Comparison of ENCODE assay signal across 26 cellular contexts in genomic region chr5:61069150-61069549, GRCh38.
"Had no signal": no experiment of that assay in that cellular context is flagged by ENCODE, and none has a peak within 500 bp of the region (broad histone marks: within the 10 kb centered on the region; RNA-seq: fewer than 3 reads in every experiment).

No MANE protein-coding gene starts in this region.

- H3K9me3 ChIP-seq: left lung, sigmoid colon, upper lobe of left lung had no signal

- H2AFZ ChIP-seq: hepatocyte had no signal

- H3K27ac ChIP-seq: hepatocyte, left lung, sigmoid colon, upper lobe of left lung had no signal

- H3K4me1 ChIP-seq: left lung, sigmoid colon, upper lobe of left lung had no signal

- ATAC-seq: activated T-cell treated with anti-CD3 and anti-CD28 coated beads, Interleukin-2, amount 50 U/mL, for 72 hours; esophagus mucosa; left lung had no signal

- H3K4me3 ChIP-seq: hepatocyte, left lung, sigmoid colon, smooth muscle cell, upper lobe of left lung had no signal

- H3K4me3 Mint-ChIP-seq: activated B cell treated with CpG ODN at 0.5 μM for 24 hours; activated naive CD4-positive, alpha-beta T cell treated with anti-CD3 and anti-CD28 coated beads for 36 hours; activated T-cell treated with anti-CD3 and anti-CD28 coated beads, Interleukin-2, amount 50 U/mL, for 72 hours; brain; mesothelial cell of epicardium; natural killer cell; stimulated activated naive B cell treated with anti-CD40 and anti-IgM and Interleukin-4, amounts not matched to agents 10 μg/mL and 1 μg/mL and 100 μg/mL, for 72 hours; T-helper 1 cell treated with Interleukin-12 subunit alpha and Interleukin-12 subunit beta and Interleukin-4 antibody, amounts not matched to agents 30 μg/mL and 1 μg/mL, for 36 hours had no signal

- H3K4me2 ChIP-seq: hepatocyte, smooth muscle cell had no signal

- H3K4me1 Mint-ChIP-seq: activated B cell treated with CpG ODN at 0.5 μM for 24 hours, brain had no signal

- H3K9me3 Mint-ChIP-seq: T-helper 1 cell treated with Interleukin-12 subunit alpha and Interleukin-12 subunit beta and Interleukin-4 antibody, amounts not matched to agents 30 μg/mL and 1 μg/mL, for 36 hours had no signal

- H3K27ac Mint-ChIP-seq: activated B cell treated with CpG ODN at 0.5 μM for 24 hours; activated naive CD4-positive, alpha-beta T cell treated with anti-CD3 and anti-CD28 coated beads for 36 hours; activated T-cell treated with anti-CD3 and anti-CD28 coated beads, Interleukin-2, amount 50 U/mL, for 72 hours; brain; mesothelial cell of epicardium; natural killer cell; progenitor cell of endocrine pancreas; stimulated activated naive B cell treated with anti-CD40 and anti-IgM and Interleukin-4, amounts not matched to agents 10 μg/mL and 1 μg/mL and 100 μg/mL, for 72 hours; T-helper 1 cell treated with Interleukin-12 subunit alpha and Interleukin-12 subunit beta and Interleukin-4 antibody, amounts not matched to agents 30 μg/mL and 1 μg/mL, for 36 hours had no signal

- H3K27me3 Mint-ChIP-seq: activated B cell treated with CpG ODN at 0.5 μM for 24 hours; brain; progenitor cell of endocrine pancreas; stimulated activated naive B cell treated with anti-CD40 and anti-IgM and Interleukin-4, amounts not matched to agents 10 μg/mL and 1 μg/mL and 100 μg/mL, for 72 hours had no signal

- H3K27me3 ChIP-seq: hepatocyte, left lung, sigmoid colon, upper lobe of left lung had no signal

- DNase-seq: activated B cell treated with CpG ODN at 0.5 μM for 24 hours; activated CD4-positive, alpha-beta T cell treated with anti-CD3 and anti-CD28 coated beads for 4 hours; activated effector memory CD4-positive, alpha-beta T cell treated with Interleukin-2 at 50 U/mL for 16 hours; activated naive CD4-positive, alpha-beta T cell treated with anti-CD3 and anti-CD28 coated beads for 36 hours; anterior cingulate cortex; central memory CD4-positive, alpha-beta T cell; dermis blood vessel endothelial cell; effector memory CD4-positive, alpha-beta T cell; glutamatergic neuron; kidney glomerular epithelial cell; left lung; natural killer cell; retina; sigmoid colon; stimulated activated CD4-positive, alpha-beta T cell treated with anti-CD3 and anti-CD28 coated beads, Interleukin-15, amount 100 ng/mL, for 24 hours; stimulated activated naive B cell treated with anti-CD40 and anti-IgM and Interleukin-4, amounts not matched to agents 10 μg/mL and 1 μg/mL and 100 μg/mL, for 72 hours; T1000; upper lobe of left lung had no signal

- H3K36me3 ChIP-seq: left lung, sigmoid colon, upper lobe of left lung had no signal

- H3K36me3 Mint-ChIP-seq: natural killer cell had no signal

- H3K79me2 ChIP-seq: hepatocyte had no signal
